ENCODE assay signal across 19 cellular contexts in genomic region chr15:60772395-60773120, GRCh38.
"Had no signal": no experiment of that assay in that cellular context is flagged by ENCODE, and none has a peak within 500 bp of the region (broad histone marks: within the 10 kb centered on the region; RNA-seq: fewer than 3 reads in every experiment).

No MANE protein-coding gene starts in this region.

- H3K4me3 ChIP-seq: colonic mucosa, left ventricle myocardium inferior, skin epidermis, testis had no signal

- H3K4me1 ChIP-seq: colonic mucosa, left ventricle myocardium inferior, testis had no signal

- H3K27me3 Mint-ChIP-seq: activated CD4-positive, alpha-beta T cell treated with anti-CD3 and anti-CD28 coated beads, Interleukin-2, amount 10 ng/mL, durations not matched to agents 7 days and 5 days; activated naive CD8-positive, alpha-beta T cell treated with anti-CD3 and anti-CD28 coated beads, Interleukin-2, amount 50 U/mL, for 24 hours; central memory CD8-positive, alpha-beta T cell had no signal

- H3K9me3 ChIP-seq: colonic mucosa, testis had no signal

- H3K36me3 ChIP-seq: brain microvascular endothelial cell, colonic mucosa, left ventricle myocardium inferior had no signal

- H3K27me3 ChIP-seq: brain microvascular endothelial cell, colonic mucosa, testis had no signal

- H3K27ac Mint-ChIP-seq: activated CD4-positive, alpha-beta T cell treated with anti-CD3 and anti-CD28 coated beads, Interleukin-2, amount 10 ng/mL, durations not matched to agents 7 days and 5 days; activated naive CD8-positive, alpha-beta T cell treated with anti-CD3 and anti-CD28 coated beads, Interleukin-2, amount 50 U/mL, for 24 hours; activated T-helper 2 cell treated with anti-CD3 and anti-CD28 coated beads, Interferon-gamma antibody, Interleukin-2, Interleukin-4, amounts not matched to agents 10 μg/mL and 5 μg/mL and 100 μg/mL, durations not matched to agents 14 hours and 24 hours and 36 hours; T-helper 2 cell treated with Interferon-gamma antibody and Interleukin-4, amounts not matched to agents 5 μg/mL and 100 μg/mL, for 36 hours; type B pancreatic cell had no signal

- H3K36me3 Mint-ChIP-seq: type B pancreatic cell had no signal

- H3K4me3 Mint-ChIP-seq: activated CD4-positive, alpha-beta T cell treated with anti-CD3 and anti-CD28 coated beads, Interleukin-2, amount 10 ng/mL, durations not matched to agents 7 days and 5 days; activated naive CD8-positive, alpha-beta T cell treated with anti-CD3 and anti-CD28 coated beads, Interleukin-2, amount 50 U/mL, for 24 hours; central memory CD8-positive, alpha-beta T cell; T-helper 2 cell treated with Interferon-gamma antibody and Interleukin-4, amounts not matched to agents 5 μg/mL and 100 μg/mL, for 36 hours; type B pancreatic cell had no signal

- H3K27ac ChIP-seq: brain microvascular endothelial cell, colonic mucosa, left ventricle myocardium inferior, skin epidermis, testis had no signal

- ATAC-seq: activated naive CD8-positive, alpha-beta T cell treated with anti-CD3 and anti-CD28 coated beads, Interleukin-2, amount 50 U/mL, for 24 hours; right cardiac atrium had no signal

- DNase-seq: activated CD4-positive, alpha-beta T cell treated with anti-CD3 and anti-CD28 coated beads, Interleukin-2, amount 10 ng/mL, durations not matched to agents 7 days and 5 days; activated CD4-positive, CD25-positive, alpha-beta regulatory T cell; activated CD8-positive, alpha-beta memory T cell treated with anti-CD3 and anti-CD28 coated beads for 24 hours; activated naive CD4-positive, alpha-beta T cell treated with Interleukin-2 at 50 U/mL for 16 hours; activated naive CD8-positive, alpha-beta T cell treated with anti-CD3 and anti-CD28 coated beads, Interleukin-2, amount 50 U/mL, for 24 hours; aorta; brain microvascular endothelial cell; colonic mucosa; foreskin melanocyte; kidney; left ventricle myocardium inferior; right cardiac atrium; stimulated activated CD4-positive, alpha-beta T cell treated with anti-CD3 and anti-CD28 coated beads, Interleukin-4, amount 100 ng/mL, for 1 hour; testis had no signal
